26 cellular contexts compared by ENCODE assay signal in the genomic region with DNA sequence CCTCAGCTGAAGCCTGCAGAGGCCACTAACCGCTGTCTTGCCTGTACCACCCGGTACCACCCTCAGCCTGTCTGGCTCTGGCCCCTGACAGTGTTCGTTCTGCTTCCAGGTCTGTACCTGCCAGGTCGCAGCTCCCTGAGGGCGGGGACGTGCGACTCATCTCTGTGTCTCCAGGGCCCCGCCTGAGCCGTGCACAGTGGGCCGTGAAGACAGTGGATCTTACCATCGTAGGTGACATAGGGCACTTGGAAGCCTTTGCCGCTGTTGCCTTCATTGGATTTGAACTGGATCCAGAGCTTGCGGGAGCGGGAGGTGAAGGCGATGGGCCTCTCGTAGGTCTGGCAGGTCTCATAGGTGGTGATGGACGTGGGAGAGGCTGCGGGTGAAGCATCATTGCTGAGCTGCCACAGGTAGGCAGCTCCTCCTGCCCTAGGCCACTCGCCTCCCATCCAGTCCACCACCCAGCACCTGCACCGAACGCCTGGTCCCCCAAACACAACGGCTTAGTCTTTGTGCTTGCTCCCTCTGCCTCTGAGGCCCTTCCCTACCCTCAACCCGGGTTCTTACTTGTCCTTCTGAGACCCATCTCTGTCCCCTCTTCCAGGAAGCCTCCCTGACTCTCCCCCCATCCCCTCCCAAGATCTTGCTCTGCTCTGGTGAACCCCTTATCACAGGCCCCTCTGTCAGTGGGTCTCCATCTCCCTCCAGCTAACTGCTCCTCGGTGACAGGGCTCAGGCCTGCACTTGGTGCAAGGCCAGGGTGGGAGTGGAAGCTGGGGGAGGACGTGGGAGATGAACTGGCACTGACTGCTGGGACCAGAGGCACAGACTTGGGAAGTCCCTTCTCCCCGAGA. TPM values are rescaled to one million over a fixed set of nuclear protein-coding genes. Genes with fewer than 3 reads are reported as not detected.
DNase-seq lines count a peak whose midpoint lies in the region; FAIRE-seq and TF ChIP-seq lines count a peak whose summit lies in the region.
"Had no signal": no experiment of that assay in that cellular context is flagged by ENCODE, and none has a peak within 500 bp of the region (broad histone marks: within the 10 kb centered on the region; RNA-seq: fewer than 3 reads in every experiment).

No MANE protein-coding gene starts in this region.

- CTCF ChIA-PET in HEK293 (lab: Yijun Ruan, JAX): interaction anchor here (0.5 to 1.6 kb wide), 6 partner anchors 21 to 258 kb away, joined by 3 to 4 read pairs (median 4); no protein-coding TSS in a partner anchor
- CTCF ChIA-PET in H1 (lab: Charles Lee; ENCODE audit: partially characterized antibody): interaction anchor here (1.1 to 16.7 kb wide), 5 partner anchors 11 to 139 kb away, joined by 3 to 186 read pairs (median 3); no protein-coding TSS in a partner anchor

- H3K23me2 ChIP-seq in H1 (ENCODE audit: low read depth, low read length): peaks cover 9% of the 10 kb centered on the region; the same call in 1 of the 2 replicates

- TF ChIP-seq CTCF in HEK293 (tag by site-specific recombination; IDR thresholded peaks at IDR 0.05) (no peak), H1 (IDR thresholded peaks at IDR 0.05; ENCODE audit: control extremely low read depth in 1 of 3, insufficient read depth in 1 of 3, low read depth in 1 of 3, low read length in 3 of 3) (no peak), progenitor cell of endocrine pancreas (IDR thresholded peaks at IDR 0.05; ENCODE audit: unreplicated experiment) (no peak)

- peaks cover 0 to 8% of the 10 kb centered on the region in 2 experiments for H4K20me1 ChIP-seq in H1 (replicated peaks in 1 of 2; ENCODE audit: control insufficient read depth in 1 of 2, insufficient read depth in 2 of 2, low read length in 2 of 2)

- FAIRE-seq in H1 (lab: Jason Lieb, UNC): no peak
- FAIRE-seq: A549, GM12891, RCC 7860 had no signal

- no peak overlapping the region for H3K14ac ChIP-seq in H1 (ENCODE audit: insufficient read length)
- H3K14ac ChIP-seq in mesenchymal stem cell (ENCODE audit: low read length in 2 of 2): no peak overlapping the region

- no peak overlapping the region for H3K4me3 Mint-ChIP-seq in progenitor cell of endocrine pancreas (ENCODE audit: low read depth)
- H3K4me3 Mint-ChIP-seq: B cell; CD8-positive, alpha-beta T cell; HFFc6 had no signal

- H3K27ac ChIP-seq in HEK293 (ENCODE audit: extremely low read depth, low read depth, low read length): no peak overlapping the region
- no peak overlapping the region for H3K27ac ChIP-seq in H1 (ENCODE audit: low read depth, low read length)
- H3K27ac ChIP-seq in mesenchymal stem cell (ENCODE audit: low read length, poor library complexity, severe bottlenecking): no peak overlapping the region
- H3K27ac ChIP-seq: A549, C4-2B had no signal

- no peaks in the 10 kb centered on the region for H3K36me3 Mint-ChIP-seq in progenitor cell of endocrine pancreas (ENCODE audit: insufficient read depth)
- H3K36me3 Mint-ChIP-seq: CD8-positive, alpha-beta T cell had no signal

- H3K9ac ChIP-seq in H1 (replicated peaks in 1 of 4; ENCODE audit: extremely low read depth in 1 of 4, low read depth in 3 of 4, low read length in 3 of 4): no peak overlapping the region
- no peak overlapping the region for H3K9ac ChIP-seq in mesenchymal stem cell (ENCODE audit: low read length)

- H3K27me3 Mint-ChIP-seq in progenitor cell of endocrine pancreas: no peaks in the 10 kb centered on the region
- H3K27me3 Mint-ChIP-seq: B cell had no signal

- no peaks in the 10 kb centered on the region for H3K9me3 ChIP-seq in HEK293 (ENCODE audit: control insufficient read depth, insufficient read depth, low read depth, low read length)
- H3K9me3 ChIP-seq in H1 (ENCODE audit: insufficient read depth in 2 of 2, low read depth in 1 of 2, low read length in 1 of 2): no peaks in the 10 kb centered on the region
- no peaks in the 10 kb centered on the region for H3K9me3 ChIP-seq in mesenchymal stem cell (ENCODE audit: control insufficient read depth, low read length)
- H3K9me3 ChIP-seq: A549 had no signal

- no peaks in the 10 kb centered on the region for H3K9me3 Mint-ChIP-seq in progenitor cell of endocrine pancreas (ENCODE audit: low read depth)
- H3K9me3 Mint-ChIP-seq: CD8-positive, alpha-beta T cell; HFFc6 had no signal

- no peak overlapping the region for H3K4ac ChIP-seq in H1 (replicated peaks; ENCODE audit: insufficient read length, low read depth, low read length)
- H3K4ac ChIP-seq in mesenchymal stem cell (ENCODE audit: low read depth in 1 of 2, low read length in 2 of 2): no peak overlapping the region

- H3K27me3 ChIP-seq in H1 (replicated peaks in 1 of 4; ENCODE audit: control insufficient read depth in 3 of 4, extremely low read depth in 1 of 4, insufficient read depth in 3 of 4, low read length in 3 of 4) (no peaks in the 10 kb centered on the region), mesenchymal stem cell (ENCODE audit: control insufficient read depth in 1 of 2, insufficient read depth in 1 of 2, low read length in 2 of 2) (peaks cover 0 to 40% of the 10 kb centered on the region in 2 experiments)

- no peaks in the 10 kb centered on the region for H3K4me1 Mint-ChIP-seq in progenitor cell of endocrine pancreas (ENCODE audit: low read depth)

- H3K27ac Mint-ChIP-seq in progenitor cell of endocrine pancreas: peak overlapping the region; percentile 13
- H3K27ac Mint-ChIP-seq: B cell; CD8-positive, alpha-beta T cell; HFFc6 had no signal

- H2BK120ac ChIP-seq in H1 (replicated peaks; ENCODE audit: low read depth, low read length): no peak overlapping the region
- no peak overlapping the region for H2BK120ac ChIP-seq in mesenchymal stem cell (ENCODE audit: low read depth, low read length)

- H3K79me1 ChIP-seq in H1 (ENCODE audit: low read depth, low read length) (no peaks in the 10 kb centered on the region), mesenchymal stem cell (replicated peaks; ENCODE audit: low read length, poor library complexity, severe bottlenecking) (no peaks in the 10 kb centered on the region)

- no peaks in the 10 kb centered on the region for H3K79me2 ChIP-seq in H1 (ENCODE audit: control insufficient read depth in 1 of 2, insufficient read depth in 2 of 2, low read length in 2 of 2)

- H4K8ac ChIP-seq in H1 (ENCODE audit: extremely low read depth, insufficient read depth, low read length) (peak overlapping the region; percentile 51; the same call in 1 of the 2 replicates), mesenchymal stem cell (ENCODE audit: low read length) (peak overlapping the region; percentile 23)

- H4K91ac ChIP-seq in H1 (replicated peaks; ENCODE audit: insufficient read length, low read length) (no peak overlapping the region), mesenchymal stem cell (ENCODE audit: low read length) (no peak overlapping the region)

- TF ChIP-seq POLR2A in H1 (IDR thresholded peaks at IDR 0.05; ENCODE audit: control extremely low read depth in 1 of 2, low read depth in 2 of 2, low read length in 2 of 2): no peak

- H2BK15ac ChIP-seq in H1 (ENCODE audit: low read length) (no peak overlapping the region), mesenchymal stem cell (ENCODE audit: low read depth, poor library complexity, severe bottlenecking) (no peak overlapping the region)

- WGBS in H1 (ENCODE audit: extremely low coverage in 1 of 2, insufficient coverage in 1 of 2, insufficient read length in 1 of 2, insufficient replicate concordance in 2 of 2, low coverage in 1 of 2, low lambda C conversion rate in 2 of 2, missing lambda C conversion rate in 1 of 2), 2 experiments: 92% methylated on average over 25 of the region's 26 CpGs; no CpG with 5 or more reads in 1 of the 2 experiments
- WGBS in mesenchymal stem cell: 77% methylated on average over 22 of the region's 26 CpGs

- no peak overlapping the region for H2BK20ac ChIP-seq in H1 (ENCODE audit: low read length)

- H3K4me2 ChIP-seq in H1 (ENCODE audit: insufficient read depth in 1 of 2, low read depth in 2 of 2, low read length in 2 of 2) (no peak overlapping the region), mesenchymal stem cell (ENCODE audit: low read length, poor library complexity, severe bottlenecking) (no peak overlapping the region)
- H3K4me2 ChIP-seq: A549 had no signal

- H3K23ac ChIP-seq in H1 (ENCODE audit: insufficient read length): no peak overlapping the region
- no peak overlapping the region for H3K23ac ChIP-seq in mesenchymal stem cell (ENCODE audit: low read length in 2 of 2)

- H3K56ac ChIP-seq in H1 (replicated peaks; ENCODE audit: insufficient read length, low read depth, low read length): no peak overlapping the region

- no peak overlapping the region for H4K5ac ChIP-seq in H1 (ENCODE audit: insufficient read length, low read depth, low read length)

- no peak for TF ChIP-seq EP300 in H1 (IDR thresholded peaks at IDR 0.05; ENCODE audit: borderline replicate concordance in 1 of 2, low read depth in 2 of 2, low read length in 2 of 2)

- H2AFZ ChIP-seq in H1 (ENCODE audit: low read length) (no peak overlapping the region), mesenchymal stem cell (ENCODE audit: low read depth, low read length) (no peak overlapping the region)

- no peak for TF ChIP-seq RAD21 in H1 (IDR thresholded peaks at IDR 0.05 in 1 of 2, conservative IDR thresholded peaks at IDR 0.05 in 1 of 2; ENCODE audit: low read depth in 2 of 2, low read length in 2 of 2)

- H3K4me3 ChIP-seq in HEK293 (ENCODE audit: low read depth, low read length) (no peak overlapping the region), H1 (ENCODE audit: extremely low read depth in 1 of 4, insufficient read depth in 2 of 4, low read depth in 3 of 4, low read length in 4 of 4) (no peak overlapping the region), mesenchymal stem cell (ENCODE audit: insufficient read depth in 1 of 2, low read depth in 1 of 2, low read length in 2 of 2) (no peak overlapping the region)
- H3K4me3 ChIP-seq: A549 had no signal

- H2BK12ac ChIP-seq in H1 (ENCODE audit: low read depth, low read length) (no peak overlapping the region), mesenchymal stem cell (ENCODE audit: low read length in 2 of 2) (no peak overlapping the region)

- H2AK5ac ChIP-seq in H1 (ENCODE audit: low read depth, low read length) (no peak overlapping the region), mesenchymal stem cell (ENCODE audit: low read length, severe bottlenecking) (no peak overlapping the region)

- H2BK5ac ChIP-seq in H1 (ENCODE audit: low read depth, low read length) (no peak overlapping the region), mesenchymal stem cell (ENCODE audit: low read depth, low read length, poor library complexity, severe bottlenecking) (no peak overlapping the region)

- DNase-seq in H1 (ENCODE audit: low read depth in 1 of 2, low spot score in 2 of 2) (no peak), mesenchymal stem cell (no peak), progenitor cell of endocrine pancreas (ENCODE audit: low spot score, unreplicated experiment) (no peak), Ammon's horn (ENCODE audit: low spot score) (no peak), pons (ENCODE audit: low spot score) (no peak), NCI-H1417 (lab: John Stamatoyannopoulos, UW) (no peak)
- no peak for DNase-seq in stimulated activated naive CD4-positive, alpha-beta T cell treated with Interleukin-2 at 50 U/mL for 16 hours (lab: John Stamatoyannopoulos, UW)
- DNase-seq: CD8-positive, alpha-beta T cell; DMS 273 treated with DMSO at 0.1 percent for 48 hours; DMS79; GF-D8; H7; HFFc6; KBM-7; MV-4-11; NCI-H1105; NCI-H2029; NCI-H446; NCI-H524 treated with DMSO at 0.1 percent for 48 hours; NCI-H774 had no signal

- no peak overlapping the region for H3K18ac ChIP-seq in H1 (ENCODE audit: extremely low read depth, low read length)
- no peak overlapping the region for H3K18ac ChIP-seq in mesenchymal stem cell (ENCODE audit: low read depth in 1 of 2, low read length in 2 of 2)

- H3K36me3 ChIP-seq in HEK293 (ENCODE audit: control insufficient read depth in 2 of 2, insufficient read depth in 1 of 2, low read length in 2 of 2): no peaks in the 10 kb centered on the region
- H3K36me3 ChIP-seq in H1 (ENCODE audit: control insufficient read depth in 2 of 4, insufficient read depth in 4 of 4, low read length in 3 of 4): no peaks in the 10 kb centered on the region
- no peaks in the 10 kb centered on the region for H3K36me3 ChIP-seq in mesenchymal stem cell (ENCODE audit: control insufficient read depth in 1 of 2, insufficient read depth in 2 of 2, low read depth in 1 of 2, low read length in 2 of 2)

- POLR2A ChIA-PET in HEK293 (lab: Yijun Ruan, JAX): no interaction called here
- POLR2A ChIA-PET in H1 (lab: Charles Lee; ENCODE audit: partially characterized antibody): interaction anchor here (1.3 kb wide), 1 partner anchor 11 kb away, joined by 3 read pairs; no protein-coding TSS in a partner anchor

- H3K4me1 ChIP-seq in HEK293 (ENCODE audit: control insufficient read depth, insufficient read depth, low read length) (no peaks in the 10 kb centered on the region), H1 (replicated peaks in 1 of 4; ENCODE audit: control insufficient read depth in 3 of 4, insufficient read depth in 4 of 4, low read length in 3 of 4) (peaks cover under 1 to 10% (median 4%) of the 10 kb centered on the region in 4 experiments; a peak in 6 of 7 replicates), mesenchymal stem cell (ENCODE audit: control insufficient read depth, insufficient read depth, low read depth, low read length) (peaks cover 3% of the 10 kb centered on the region)
- H3K4me1 ChIP-seq: A549 had no signal

RNA-seq across cellular contexts. Expression of a gene that starts 21.1 kb away (rescaled TPM):
- total RNA-seq in H1 (2021; fragmentation: NEBNext Ultra II Directional; extraction: Animal tissue kit (Norgen Biotek cat#: 25700)): 124 and 125 TPM in 2 replicates
- 101 and 152 TPM in 2 replicates for polyA plus RNA-seq in H1 (2011; rRNA removed)
- polyA plus RNA-seq in H1 (2011; cell fraction: cytosol; rRNA removed): 63.8 TPM
- polyA plus RNA-seq in H1 (2011; cell fraction: nucleus; rRNA removed): 119 TPM
- polyA plus RNA-seq in H1 (2012, experiment 1 of 2): 78.9 to 105 TPM (median 98.6 TPM) in 4 replicates
- 117 TPM for polyA plus RNA-seq in H1 (2012, experiment 2 of 2)
- 71.1 TPM for polyA plus RNA-seq in H1 (2013, experiment 1 of 2)
- 74.2 TPM for polyA plus RNA-seq in H1 (2013, experiment 2 of 2)
- polyA minus RNA-seq in H1 (2011; rRNA and poly(A)+ RNA removed): 50.6 and 56.1 TPM in 2 replicates
- polyA minus RNA-seq in H1 (2011; cell fraction: cytosol; rRNA and poly(A)+ RNA removed): 63.1 TPM
- polyA minus RNA-seq in H1 (2011; cell fraction: nucleus; rRNA and poly(A)+ RNA removed): 34.2 TPM
- 14.5 TPM for polyA plus RNA-seq in mesenchymal stem cell (2013, experiment 1 of 2)
- polyA plus RNA-seq in mesenchymal stem cell (2013, experiment 2 of 2): 15.3 TPM
- total RNA-seq in progenitor cell of endocrine pancreas: 40.9 and 43.9 TPM in 2 replicates

RNA-seq across cellular contexts. Expression of a gene that starts 56.7 kb away (rescaled TPM):
- total RNA-seq in H1 (2021; fragmentation: NEBNext Ultra II Directional; extraction: Animal tissue kit (Norgen Biotek cat#: 25700)): 19.2 and 19.9 TPM in 2 replicates
- polyA plus RNA-seq in H1 (2011; rRNA removed): 51.5 and 63.4 TPM in 2 replicates
- 31.2 TPM for polyA plus RNA-seq in H1 (2011; cell fraction: cytosol; rRNA removed)
- 31.8 TPM for polyA plus RNA-seq in H1 (2011; cell fraction: nucleus; rRNA removed)
- polyA plus RNA-seq in H1 (2012, experiment 1 of 2): 9.5 to 28.2 TPM (median 19.1 TPM) in 4 replicates
- polyA plus RNA-seq in H1 (2012, experiment 2 of 2): 21.4 TPM
- polyA plus RNA-seq in H1 (2013, experiment 1 of 2): 37.2 TPM
- polyA plus RNA-seq in H1 (2013, experiment 2 of 2): 37.9 TPM
- 1.3 and 4.3 TPM in 2 replicates for polyA minus RNA-seq in H1 (2011; rRNA and poly(A)+ RNA removed)
- 9.0 TPM for polyA minus RNA-seq in H1 (2011; cell fraction: cytosol; rRNA and poly(A)+ RNA removed)
- polyA minus RNA-seq in H1 (2011; cell fraction: nucleus; rRNA and poly(A)+ RNA removed): 7.9 TPM
- 245 TPM for polyA plus RNA-seq in mesenchymal stem cell (2013, experiment 1 of 2)
- polyA plus RNA-seq in mesenchymal stem cell (2013, experiment 2 of 2): 258 TPM
- 0.79 and 1.2 TPM in 2 replicates for total RNA-seq in progenitor cell of endocrine pancreas
